1 cellular context compared by ENCODE assay signal in the genomic region with DNA sequence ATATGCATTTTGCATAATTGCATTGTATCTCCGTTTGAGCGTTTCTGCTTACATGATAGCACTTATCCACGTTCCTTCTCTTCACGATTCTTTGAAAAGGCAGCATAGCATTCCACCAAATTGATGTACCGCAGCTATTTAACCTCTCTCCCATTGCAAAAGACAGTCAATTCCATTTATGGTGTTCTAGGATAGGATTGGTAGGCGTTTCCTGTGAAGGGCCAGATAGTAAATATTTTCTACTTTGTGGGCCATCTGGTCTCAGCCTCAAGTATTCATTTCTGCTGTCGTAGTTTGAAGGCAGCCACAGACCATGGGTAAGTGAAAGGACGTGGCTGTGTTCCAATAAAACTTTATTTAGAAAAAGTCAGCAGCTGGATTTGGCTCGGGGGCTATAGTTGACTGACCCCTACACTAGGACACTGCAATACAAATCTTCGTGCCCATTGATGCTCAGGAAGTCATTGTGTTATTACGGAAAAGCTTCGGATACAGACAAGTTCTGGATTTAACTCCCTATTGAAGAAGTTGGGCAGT.
TF ChIP-seq lines count a peak whose summit lies in the region.

No MANE protein-coding gene starts in this region.

TF ChIP-seq in IMR-90, 13 proteins besides CTCF, POLR2A, EP300 and RAD21:
- TF ChIP-seq MXI1 (IDR thresholded peaks at IDR 0.05; ENCODE audit: borderline replicate concordance, low read depth, low read length): no peak
- no peak for TF ChIP-seq BHLHE40 (IDR thresholded peaks at IDR 0.05; ENCODE audit: low read depth, low read length)
- no peak for TF ChIP-seq SMC3 (IDR thresholded peaks at IDR 0.05; ENCODE audit: low read depth, low read length)
- no peak for TF ChIP-seq RFX5 (IDR thresholded peaks at IDR 0.05; ENCODE audit: low read depth, low read length)
- TF ChIP-seq MAZ (IDR thresholded peaks at IDR 0.05; ENCODE audit: borderline replicate concordance, low read depth, low read length): no peak
- TF ChIP-seq MAFK (IDR thresholded peaks at IDR 0.05; ENCODE audit: low read depth, low read length): no peak
- TF ChIP-seq, protein P1, sequence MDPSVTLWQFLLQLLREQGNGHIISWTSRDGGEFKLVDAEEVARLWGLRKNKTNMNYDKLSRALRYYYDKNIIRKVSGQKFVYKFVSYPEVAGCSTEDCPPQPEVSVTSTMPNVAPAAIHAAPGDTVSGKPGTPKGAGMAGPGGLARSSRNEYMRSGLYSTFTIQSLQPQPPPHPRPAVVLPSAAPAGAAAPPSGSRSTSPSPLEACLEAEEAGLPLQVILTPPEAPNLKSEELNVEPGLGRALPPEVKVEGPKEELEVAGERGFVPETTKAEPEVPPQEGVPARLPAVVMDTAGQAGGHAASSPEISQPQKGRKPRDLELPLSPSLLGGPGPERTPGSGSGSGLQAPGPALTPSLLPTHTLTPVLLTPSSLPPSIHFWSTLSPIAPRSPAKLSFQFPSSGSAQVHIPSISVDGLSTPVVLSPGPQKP (IDR thresholded peaks at IDR 0.05; ENCODE audit: borderline replicate concordance, low read depth, low read length): no peak
- no peak for TF ChIP-seq USF2 (IDR thresholded peaks at IDR 0.05; ENCODE audit: low read depth, low read length)
- TF ChIP-seq RCOR1 (IDR thresholded peaks at IDR 0.05; ENCODE audit: insufficient replicate concordance, low read length): no peak
- no peak for TF ChIP-seq FOS (IDR thresholded peaks at IDR 0.05; ENCODE audit: low read depth, low read length)
